10 cellular contexts compared by ENCODE assay signal in genomic region chr10:47260505-47261111, GRCh38. TPM values are rescaled to one million over a fixed set of nuclear protein-coding genes. Genes with fewer than 3 reads are reported as not detected.
DNase-seq lines count a peak whose midpoint lies in the region; ATAC-seq, FAIRE-seq and TF ChIP-seq lines count a peak whose summit lies in the region.
"Had no signal": no experiment of that assay in that cellular context is flagged by ENCODE, and none has a peak within 500 bp of the region (broad histone marks: within the 10 kb centered on the region; RNA-seq: fewer than 3 reads in every experiment).

No MANE protein-coding gene starts in this region.

- H3K4me2 ChIP-seq in PC-3 (ENCODE audit: low read length) = no peak overlapping the region

- TF ChIP-seq CTCF in CD4-positive, alpha-beta T cell (IDR thresholded peaks at IDR 0.05) = no peak
- TF ChIP-seq CTCF in A673 (conservative IDR thresholded peaks at IDR 0.05; ENCODE audit: low read depth, low read length) (no peak), PC-3 (conservative IDR thresholded peaks at IDR 0.05; ENCODE audit: low read depth, low read length) (no peak)

- H3K79me2 ChIP-seq in PC-3 (ENCODE audit: low read length) = no peaks in the 10 kb centered on the region

- peak; percentile 30 for ATAC-seq in CD4-positive, alpha-beta T cell (ENCODE audit: poor library complexity)
- peak; percentile 11 for ATAC-seq in GM21390 (IDR thresholded peaks at IDR 0.05; ENCODE audit: unreplicated experiment)
- peak; percentile 34 for ATAC-seq in T-helper 17 cell
- peak; percentile 64 for ATAC-seq in Right ventricle myocardium superior (ENCODE audit: poor library complexity)
- no peak for ATAC-seq in GM18861 (IDR thresholded peaks at IDR 0.05; ENCODE audit: unreplicated experiment)
- ATAC-seq in PC-3 = no peak

- H3K27ac Mint-ChIP-seq in CD4-positive, alpha-beta T cell = peak overlapping the region; percentile 93
- H3K27ac Mint-ChIP-seq in T-helper 17 cell = peak overlapping the region; percentile 93

- H2AFZ ChIP-seq in PC-3 (ENCODE audit: low read length) = no peak overlapping the region

- peak overlapping the region; percentile 44 for H3K27ac ChIP-seq in CD4-positive, alpha-beta T cell (ENCODE audit: low read depth, low read length)
- H3K27ac ChIP-seq in A673 (ENCODE audit: low read depth, low read length, poor library complexity, severe bottlenecking) = no peak overlapping the region
- H3K27ac ChIP-seq in PC-3 (ENCODE audit: low read length) = no peak overlapping the region

- H3K9me2 ChIP-seq in PC-3 (replicated peaks; ENCODE audit: low read length) = no peaks in the 10 kb centered on the region

- H3K36me3 ChIP-seq in A673 (ENCODE audit: insufficient read depth, low read length, poor library complexity, severe bottlenecking) (no peaks in the 10 kb centered on the region), PC-3 (ENCODE audit: low read depth, low read length) (no peaks in the 10 kb centered on the region)

- no peak overlapping the region for H3K9ac ChIP-seq in PC-3 (ENCODE audit: low read length)

- no peaks in the 10 kb centered on the region for H3K9me3 Mint-ChIP-seq in CD4-positive, alpha-beta T cell

- intact Hi-C loops in CD4-positive, alpha-beta T cell (cut with DNase I, micrococcal nuclease) = loop anchor here in 1 of 2 experiments (1.0 kb wide), 1 partner anchor 52 kb away; no protein-coding TSS in a partner anchor
- intact Hi-C loops in Right ventricle myocardium superior (cut with DNase I) (no loop called here), A673 (cut with micrococcal nuclease; ENCODE audit: unreplicated experiment) (no loop called here), PC-3 (cut with micrococcal nuclease) (no loop called here)

- H3K9me3 ChIP-seq in CD4-positive, alpha-beta T cell (ENCODE audit: control insufficient read depth, low read length) = no peaks in the 10 kb centered on the region
- H3K9me3 ChIP-seq in T-helper 17 cell (ENCODE audit: control insufficient read depth, low read length, poor library complexity, severe bottlenecking) = no peaks in the 10 kb centered on the region
- no peaks in the 10 kb centered on the region for H3K9me3 ChIP-seq in A673 (ENCODE audit: low read depth, low read length, poor library complexity, severe bottlenecking)
- H3K9me3 ChIP-seq in PC-3 (ENCODE audit: low read length) = no peaks in the 10 kb centered on the region

- H3F3A ChIP-seq in PC-3 (ENCODE audit: low read length, unreplicated experiment) = no peaks in the 10 kb centered on the region

- no peaks in the 10 kb centered on the region for H3K27me3 ChIP-seq in CD4-positive, alpha-beta T cell (ENCODE audit: control insufficient read depth, insufficient read depth, low read length)
- no peaks in the 10 kb centered on the region for H3K27me3 ChIP-seq in A673 (replicated peaks; ENCODE audit: insufficient read depth, low read depth, low read length, poor library complexity)
- peaks cover 26% of the 10 kb centered on the region; the same call in 1 of the 2 replicates for H3K27me3 ChIP-seq in PC-3 (ENCODE audit: low read length)

- peaks cover 96% of the 10 kb centered on the region for H3K4me1 Mint-ChIP-seq in CD4-positive, alpha-beta T cell (ENCODE audit: low read depth)
- peaks cover 36% of the 10 kb centered on the region for H3K4me1 Mint-ChIP-seq in T-helper 17 cell

- FAIRE-seq in GM19239 (lab: Jason Lieb, UNC) = no peak
- FAIRE-seq: TTC549 had no signal

- H3K4me3 ChIP-seq in A673 (ENCODE audit: low read depth, low read length, poor library complexity, severe bottlenecking) (no peak overlapping the region), PC-3 (ENCODE audit: low read length) (no peak overlapping the region)

- H4K20me1 ChIP-seq in PC-3 (ENCODE audit: low read length) = no peaks in the 10 kb centered on the region

- POLR2A ChIA-PET in CD4-positive, alpha-beta T cell (lab: Charles Lee) = interaction anchor here (0.6 to 2.9 kb wide), 12 partner anchors 16 to 139 kb away, joined by 3 to 21 read pairs (median 4); no protein-coding TSS in a partner anchor
- POLR2A ChIA-PET in A673 (lab: Charles Lee; ENCODE audit: low non-redundant PET) (no interaction called here), PC-3 (lab: Charles Lee; ENCODE audit: unreplicated experiment) (no interaction called here)

- H3K4me3 Mint-ChIP-seq in CD4-positive, alpha-beta T cell = peak overlapping the region; percentile 11
- peak overlapping the region; percentile 21 for H3K4me3 Mint-ChIP-seq in T-helper 17 cell

- CTCF ChIA-PET in CD4-positive, alpha-beta T cell (lab: Charles Lee) = interaction anchor here (0.5 to 1.6 kb wide), 2 partner anchors 51 to 1585 kb away, joined by 3 to 7 read pairs; no protein-coding TSS in a partner anchor
- CTCF ChIA-PET in A673 (lab: Charles Lee) = interaction anchor here (0.6 kb wide), 1 partner anchor 27 kb away, joined by 3 read pairs; no protein-coding TSS in a partner anchor
- CTCF ChIA-PET in PC-3 (lab: Charles Lee) = no interaction called here

- BruUV-seq in A673 (replicated peaks; lab: Mats Ljungman, UMichigan) (no TSS peak), PC-3 (replicated peaks; lab: Mats Ljungman, UMichigan) (no TSS peak)

- H3K4me1 ChIP-seq in A673 (ENCODE audit: insufficient read depth, low read length, poor library complexity, severe bottlenecking) (no peaks in the 10 kb centered on the region), PC-3 (ENCODE audit: insufficient read depth, low read length) (no peaks in the 10 kb centered on the region)

- H3K27me3 Mint-ChIP-seq in CD4-positive, alpha-beta T cell = no peaks in the 10 kb centered on the region
- no peaks in the 10 kb centered on the region for H3K27me3 Mint-ChIP-seq in T-helper 17 cell

- H3K36me3 Mint-ChIP-seq in CD4-positive, alpha-beta T cell (ENCODE audit: low read depth) = no peaks in the 10 kb centered on the region
- no peaks in the 10 kb centered on the region for H3K36me3 Mint-ChIP-seq in T-helper 17 cell (ENCODE audit: low read depth)

- DNase-seq in CD4-positive, alpha-beta T cell = peak in 2 of 10 experiments; percentile 13 to 35
- DNase-seq in T-helper 17 cell (no peak), Right ventricle myocardium superior (no peak), A673 (ENCODE audit: low spot score) (no peak), GM19239 (ENCODE audit: insufficient read length, low spot score) (no peak), PC-3 (no peak)

RNA-seq across cellular contexts. Expression of gene GDF10, which starts 39.4 kb away (rescaled TPM):
- under 1 TPM; 0.16 to 0.22 TPM for total RNA-seq in CD4-positive, alpha-beta T cell
- total RNA-seq in T-helper 17 cell (under 1 TPM in 1 of 2 donors, not detected in 1; 0.17 TPM), Right ventricle myocardium superior (0.11 TPM), A673 (2021) (0.45 and 0.52 TPM in 2 replicates), PC-3 (2014; rRNA removed) (not detected in 2 replicates)
- total RNA-seq: NCI-H460 had no signal

Comparison
In these comparisons a context has a peak if more than half of its experiments do, and no peak if none do; other contexts are left out.
1. ATAC-seq: peak in CD4-positive, alpha-beta T cell (single experiment), GM21390 (single experiment), T-helper 17 cell (single experiment) and Right ventricle myocardium superior (single experiment); none in GM18861 (single experiment) and PC-3 (single experiment).